ENCODE assay signal across 8 cellular contexts in genomic region chr5:150155258-150156032, GRCh38. TPM values are rescaled to one million over a fixed set of nuclear protein-coding genes. Genes with fewer than 3 reads are reported as not detected.
DNase-seq lines count a peak whose midpoint lies in the region; ATAC-seq and FAIRE-seq lines count a peak whose summit lies in the region.

TSS of gene PDGFRB (minus strand) at chr5:150155845. CDS start at chr5:150137047, 18,798 bp downstream.

- no peak for ATAC-seq in HG03196 (IDR thresholded peaks at IDR 0.05; ENCODE audit: unreplicated experiment)
- ATAC-seq in GM19324 (IDR thresholded peaks at IDR 0.05; ENCODE audit: low FRiP score, unreplicated experiment), result no peak

- no peak for FAIRE-seq in GM18507 (lab: Jason Lieb, UNC)
- peak; percentile 66 for FAIRE-seq in HTR-8/SVneo (lab: Jason Lieb, UNC)

- DNase-seq in GM18507 (ENCODE audit: extremely low spot score, insufficient read length, low read depth), result peak; percentile 22
- peak; percentile 86 for DNase-seq in HTR-8/SVneo (ENCODE audit: insufficient read length, low spot score)
- DNase-seq in activated T-cell treated with anti-CD3 and anti-CD28 coated beads for 4 hours, result peak; percentile 14
- DNase-seq in fibroblast of gingiva (ENCODE audit: low read depth), result peak; percentile 97
- DNase-seq in myocyte (ENCODE audit: low read depth), result peak; percentile 79
- DNase-seq in stromal cell of bone marrow (ENCODE audit: low read depth), result peak; percentile 94

RNA-seq across cellular contexts. Expression of gene PDGFRB, which starts in this region (rescaled TPM):
- 26.1 and 34.0 TPM in 2 replicates for total RNA-seq in myocyte
- polyA plus RNA-seq in myocyte (2012), result 138 TPM

Comparison
In these comparisons a context has a peak if more than half of its experiments do, and no peak if none do; other contexts are left out.
1. DNase-seq: peak in every context shown above with its lines; median percentile 97 in fibroblast of gingiva; 94 in stromal cell of bone marrow; 86 in HTR-8/SVneo; 79 in myocyte; 22 in GM18507; 14 in activated T-cell treated with anti-CD3 and anti-CD28 coated beads for 4 hours.